ENCODE assay signal across 8 cellular contexts in the genomic region with DNA sequence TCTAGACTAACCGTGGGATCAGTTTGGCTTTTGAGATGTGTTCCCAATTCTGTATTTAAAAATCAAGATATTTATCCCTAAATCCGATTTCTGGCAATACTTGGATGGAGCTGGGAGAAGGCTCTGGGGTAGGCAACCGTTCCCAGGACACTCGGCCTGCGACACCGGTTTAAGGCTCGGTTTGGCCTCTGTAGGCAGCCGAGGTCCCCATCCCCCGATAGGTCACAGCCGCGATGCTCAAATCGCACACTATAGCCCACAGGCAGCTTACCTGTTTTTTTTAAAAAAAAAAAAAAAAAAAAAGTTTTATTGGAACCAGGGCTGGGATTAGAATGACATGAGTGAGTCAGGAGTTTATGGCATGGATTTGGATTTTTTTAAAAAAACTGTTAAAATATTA. TPM values are rescaled to one million over a fixed set of nuclear protein-coding genes. Genes with fewer than 3 reads are reported as not detected.
A peak's percentile ranks its signal among the peaks of the same experiment; 100 is the strongest.
DNase-seq lines count a peak whose midpoint lies in the region; ATAC-seq and TF ChIP-seq lines count a peak whose summit lies in the region.

No MANE protein-coding gene starts in this region.

- H3K9me3 Mint-ChIP-seq in CD4-positive, alpha-beta T cell: no peaks in the 10 kb centered on the region
- no peaks in the 10 kb centered on the region for H3K9me3 Mint-ChIP-seq in effector memory CD8-positive, alpha-beta T cell
- no peaks in the 10 kb centered on the region for H3K9me3 Mint-ChIP-seq in neural progenitor cell

- H3K9me2 ChIP-seq in MM.1S (replicated peaks; ENCODE audit: insufficient read depth, low read length): no peaks in the 10 kb centered on the region

- peaks cover 5% of the 10 kb centered on the region for H3K27me3 Mint-ChIP-seq in CD4-positive, alpha-beta T cell
- H3K27me3 Mint-ChIP-seq in effector memory CD8-positive, alpha-beta T cell: peaks cover 7 to 21% of the 10 kb centered on the region in 2 donors
- H3K27me3 Mint-ChIP-seq in neural progenitor cell (ENCODE audit: insufficient read depth, low read depth): peaks cover 5% of the 10 kb centered on the region

- no peaks in the 10 kb centered on the region for H3F3A ChIP-seq in MM.1S (ENCODE audit: insufficient read depth, low read length)
- no peaks in the 10 kb centered on the region for H3F3A ChIP-seq in neural progenitor cell (ENCODE audit: low read depth)

- TF ChIP-seq CTCF in CD4-positive, alpha-beta T cell (IDR thresholded peaks at IDR 0.05): no peak
- TF ChIP-seq CTCF in MM.1S (IDR thresholded peaks at IDR 0.05; ENCODE audit: low read length) (no peak), neural progenitor cell (IDR thresholded peaks at IDR 0.05) (no peak)

- H3K4me3 ChIP-seq in MM.1S (ENCODE audit: low read length) (peak overlapping the region; percentile 99), neural progenitor cell (peak overlapping the region; percentile 95)

- intact Hi-C loops in CD4-positive, alpha-beta T cell (cut with DNase I, micrococcal nuclease): loop anchor here in 1 of 2 experiments (5.0 kb wide), 1 partner anchor 240 kb away; no protein-coding TSS in a partner anchor

- H4K20me1 ChIP-seq in MM.1S (ENCODE audit: insufficient read depth, low read length) (no peaks in the 10 kb centered on the region), neural progenitor cell (ENCODE audit: low read depth) (peaks cover 18% of the 10 kb centered on the region)

- H3K4me1 ChIP-seq in MM.1S (ENCODE audit: low read length): peaks cover 16% of the 10 kb centered on the region
- H3K4me1 ChIP-seq in neural progenitor cell: no peaks in the 10 kb centered on the region

- H3K36me3 ChIP-seq in MM.1S (replicated peaks; ENCODE audit: insufficient read depth, low read length): no peaks in the 10 kb centered on the region
- no peaks in the 10 kb centered on the region for H3K36me3 ChIP-seq in neural progenitor cell

- peak overlapping the region; percentile 97 for H3K4me3 Mint-ChIP-seq in CD4-positive, alpha-beta T cell
- H3K4me3 Mint-ChIP-seq in effector memory CD8-positive, alpha-beta T cell: peak overlapping the region; percentile 92 to 97
- H3K4me3 Mint-ChIP-seq in neural progenitor cell: peak overlapping the region; percentile 99

- H3K27me3 ChIP-seq in CD4-positive, alpha-beta T cell (ENCODE audit: control insufficient read depth, insufficient read depth, low read length): no peaks in the 10 kb centered on the region
- no peaks in the 10 kb centered on the region for H3K27me3 ChIP-seq in MM.1S (replicated peaks; ENCODE audit: insufficient read depth, low read length)
- peaks cover 13% of the 10 kb centered on the region for H3K27me3 ChIP-seq in neural progenitor cell

- H3K4me2 ChIP-seq in MM.1S (ENCODE audit: low read depth, low read length) (peak overlapping the region; percentile 74; the same call in 1 of the 2 replicates), neural progenitor cell (peak overlapping the region; percentile 82)

- H3K9ac ChIP-seq in MM.1S (ENCODE audit: low read length) (peak overlapping the region; percentile 49; the same call in 1 of the 2 replicates), neural progenitor cell (no peak overlapping the region)

- H3K9me3 ChIP-seq in CD4-positive, alpha-beta T cell (ENCODE audit: control insufficient read depth, low read length): no peaks in the 10 kb centered on the region
- H3K9me3 ChIP-seq in MM.1S (replicated peaks; ENCODE audit: insufficient read depth, low read length) (no peaks in the 10 kb centered on the region), neural progenitor cell (ENCODE audit: low read depth) (no peaks in the 10 kb centered on the region)

- H3K79me2 ChIP-seq in MM.1S (ENCODE audit: low read length) (peaks cover 35% of the 10 kb centered on the region), neural progenitor cell (ENCODE audit: low read depth) (peaks cover 26% of the 10 kb centered on the region)

- H2AFZ ChIP-seq in MM.1S (ENCODE audit: low read length): peak overlapping the region; percentile 97
- peak overlapping the region; percentile 99 for H2AFZ ChIP-seq in neural progenitor cell (replicated peaks)

- no peak for ATAC-seq in CD4-positive, alpha-beta T cell (ENCODE audit: poor library complexity)
- no peak for ATAC-seq in effector memory CD8-positive, alpha-beta T cell (replicated peaks)
- ATAC-seq in HG03108 (IDR thresholded peaks at IDR 0.05; ENCODE audit: unreplicated experiment) (no peak), HG03469 (IDR thresholded peaks at IDR 0.05; ENCODE audit: unreplicated experiment) (no peak)

- peak overlapping the region; percentile 80 for H3K27ac Mint-ChIP-seq in CD4-positive, alpha-beta T cell
- H3K27ac Mint-ChIP-seq in effector memory CD8-positive, alpha-beta T cell: peak overlapping the region in 1 of 2 donors; percentile 84
- H3K27ac Mint-ChIP-seq in neural progenitor cell: no peak overlapping the region

- H3K27ac ChIP-seq in CD4-positive, alpha-beta T cell (ENCODE audit: low read depth, low read length): no peak overlapping the region
- H3K27ac ChIP-seq in MM.1S (ENCODE audit: low read length) (peak overlapping the region; percentile 4; the same call in 1 of the 2 replicates), neural progenitor cell (no peak overlapping the region)

- peaks cover 39% of the 10 kb centered on the region for H3K36me3 Mint-ChIP-seq in CD4-positive, alpha-beta T cell (ENCODE audit: low read depth)
- H3K36me3 Mint-ChIP-seq in effector memory CD8-positive, alpha-beta T cell (ENCODE audit: insufficient read depth): peaks cover 19% of the 10 kb centered on the region
- no peaks in the 10 kb centered on the region for H3K36me3 Mint-ChIP-seq in neural progenitor cell

- POLR2A ChIA-PET in CD4-positive, alpha-beta T cell (lab: Charles Lee): interaction anchor here (0.5 to 4.1 kb wide), 11 partner anchors 9 to 1278 kb away, joined by 3 to 135 read pairs (median 4); a partner anchor contains a TSS

- CTCF ChIA-PET in CD4-positive, alpha-beta T cell (lab: Charles Lee): interaction anchor here (1.4 to 1.8 kb wide), 2 partner anchors 30 to 55 kb away, joined by 5 to 6 read pairs; a partner anchor contains a TSS

- DNase-seq in CD4-positive, alpha-beta T cell: no peak
- no peak for DNase-seq in MM.1S
- no peak for DNase-seq in effector memory CD8-positive, alpha-beta T cell
- DNase-seq in neural progenitor cell (ENCODE audit: low spot score): peak; percentile 12
- DNase-seq in pons (ENCODE audit: low spot score): no peak
- DNase-seq in mesenteric fat pad (ENCODE audit: low spot score): no peak

- H3K4me1 Mint-ChIP-seq in CD4-positive, alpha-beta T cell (ENCODE audit: low read depth): peaks cover 48% of the 10 kb centered on the region
- peaks cover 32 to 34% of the 10 kb centered on the region in 2 donors for H3K4me1 Mint-ChIP-seq in effector memory CD8-positive, alpha-beta T cell (ENCODE audit: low read depth in 2 of 2)
- H3K4me1 Mint-ChIP-seq in neural progenitor cell: peaks cover 19% of the 10 kb centered on the region

RNA-seq across cellular contexts. Expression of a gene that starts 0.7 kb away (rescaled TPM):
- 10 to 100 TPM; 12.6 to 12.8 TPM for total RNA-seq in CD4-positive, alpha-beta T cell
- total RNA-seq in neural progenitor cell (ENCODE audit: low replicate concordance) (3.4 and 4.6 TPM in 2 replicates), mesenteric fat pad (8.3 TPM)

RNA-seq across cellular contexts. Expression of a gene that starts 29.6 kb away (rescaled TPM):
- total RNA-seq in CD4-positive, alpha-beta T cell: 100 to 1,000 TPM; 111 TPM
- 356 and 466 TPM in 2 replicates for total RNA-seq in neural progenitor cell (ENCODE audit: low replicate concordance)
- 206 TPM for total RNA-seq in mesenteric fat pad

RNA-seq across cellular contexts. Expression of a gene that starts 29.8 kb away (rescaled TPM):
- total RNA-seq in CD4-positive, alpha-beta T cell: 1 to 10 TPM; 6.5 to 8.6 TPM
- total RNA-seq in neural progenitor cell (ENCODE audit: low replicate concordance): 9.1 and 23.6 TPM in 2 replicates
- total RNA-seq in mesenteric fat pad: 10.6 TPM
